ENCODE assay signal across 10 cellular contexts in the genomic region with DNA sequence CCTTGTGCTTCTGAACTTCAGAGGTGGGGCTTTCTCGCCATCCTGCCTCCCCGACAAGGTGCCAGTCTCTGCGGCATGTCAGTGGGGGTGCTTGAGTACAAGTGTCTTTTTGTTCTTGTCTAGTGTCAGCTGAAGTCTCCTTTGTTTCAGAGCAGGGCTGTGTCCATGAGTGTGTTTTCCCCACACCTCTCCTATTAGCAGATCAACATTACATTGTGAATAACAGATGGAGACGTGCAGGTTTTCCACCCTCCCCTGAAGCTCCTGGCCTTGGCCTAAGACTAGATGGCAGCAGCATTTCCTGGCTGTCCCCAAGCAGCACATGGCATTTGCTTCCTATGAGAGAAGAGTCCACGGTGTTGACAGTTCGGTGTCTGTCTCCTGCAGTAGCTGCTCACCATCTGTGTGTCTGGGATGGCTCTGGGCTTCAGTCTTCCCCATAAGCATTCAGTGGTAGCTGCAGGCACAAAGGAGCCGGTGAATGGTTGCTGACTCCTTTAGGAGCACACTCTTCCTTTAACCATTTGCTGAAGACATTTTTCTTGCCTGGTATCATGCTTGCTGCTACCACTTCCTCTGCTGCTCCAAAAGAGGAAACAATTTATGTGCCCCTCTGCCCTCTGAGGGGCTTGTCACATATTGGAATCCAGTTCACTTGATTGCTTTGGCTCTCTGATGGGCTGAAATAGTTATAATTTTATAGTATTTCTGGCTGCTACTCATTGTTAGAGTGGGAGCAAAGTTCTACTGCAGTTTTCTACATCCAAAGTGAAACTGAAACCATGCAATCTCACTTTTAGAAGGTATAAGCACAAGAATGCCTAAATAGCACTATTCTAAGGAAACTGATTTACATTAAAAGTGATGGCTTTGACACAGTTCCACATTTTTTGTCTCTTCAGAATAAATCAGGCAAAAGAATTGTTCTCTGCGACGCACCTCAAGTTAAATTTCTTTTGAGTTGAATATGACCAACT.
A peak's percentile ranks its signal among the peaks of the same experiment; 100 is the strongest.
DNase-seq lines count a peak whose midpoint lies in the region; ATAC-seq, FAIRE-seq and TF ChIP-seq lines count a peak whose summit lies in the region.
"Had no signal": no experiment of that assay in that cellular context is flagged by ENCODE, and none has a peak within 500 bp of the region (broad histone marks: within the 10 kb centered on the region; RNA-seq: fewer than 3 reads in every experiment).

No MANE protein-coding gene starts in this region.

- no peaks in the 10 kb centered on the region for H3K4me1 ChIP-seq in osteoblast (ENCODE audit: insufficient read depth, low read length)

- no peaks in the 10 kb centered on the region for H3K9me3 ChIP-seq in osteoblast (ENCODE audit: low read depth, low read length)

- DNase-seq in DMS153 treated with DMSO at 0.1 percent for 48 hours (lab: John Stamatoyannopoulos, UW; ENCODE audit: unreplicated experiment) (peak; percentile 22), LHCN-M2 (ENCODE audit: low read depth) (peak; percentile 38), osteoblast (ENCODE audit: insufficient read length, low spot score, missing footprints) (no peak), GM19239 (ENCODE audit: insufficient read length, low spot score) (no peak), HPDE6-E6E7 (ENCODE audit: extremely low spot score) (no peak), HEK293T (ENCODE audit: extremely low spot score) (no peak)
- DNase-seq in effector memory CD8-positive, alpha-beta T cell, result no peak
- DNase-seq: aorta, NCI-H187 treated with DMSO at 0.1 percent for 48 hours had no signal

- peak overlapping the region; percentile 38 to 64 for H3K4me3 Mint-ChIP-seq in effector memory CD8-positive, alpha-beta T cell

- no peaks in the 10 kb centered on the region for H3K27me3 Mint-ChIP-seq in effector memory CD8-positive, alpha-beta T cell

- H3K36me3 Mint-ChIP-seq in effector memory CD8-positive, alpha-beta T cell (ENCODE audit: insufficient read depth), result no peaks in the 10 kb centered on the region

- no peak for TF ChIP-seq CTCF in osteoblast (IDR thresholded peaks at IDR 0.05; ENCODE audit: extremely low read depth, low read depth, low read length)

- H3K4me1 Mint-ChIP-seq in effector memory CD8-positive, alpha-beta T cell (ENCODE audit: low read depth in 2 of 2), result peaks cover 0 to 4% of the 10 kb centered on the region in 2 donors

- H3K36me3 ChIP-seq in osteoblast (ENCODE audit: insufficient read depth, low read length), result no peaks in the 10 kb centered on the region

- peak overlapping the region; percentile 22 for H2AFZ ChIP-seq in osteoblast (ENCODE audit: low read length)

- H3K4me2 ChIP-seq in osteoblast (ENCODE audit: insufficient read depth, low read length), result no peak overlapping the region

- no peak overlapping the region for H3K27ac ChIP-seq in osteoblast (ENCODE audit: low read depth, low read length)

- no peak for ATAC-seq in effector memory CD8-positive, alpha-beta T cell (replicated peaks)
- ATAC-seq in GM21528 (IDR thresholded peaks at IDR 0.05; ENCODE audit: low FRiP score, unreplicated experiment), result no peak

- no peak for FAIRE-seq in GM19239 (lab: Jason Lieb, UNC)

- peak overlapping the region; percentile 3 to 9 for H3K27ac Mint-ChIP-seq in effector memory CD8-positive, alpha-beta T cell

- H4K20me1 ChIP-seq in osteoblast (ENCODE audit: insufficient read depth, low read length), result no peaks in the 10 kb centered on the region

- POLR2A ChIA-PET in HEK293T (lab: Yijun Ruan, JAX), result no interaction called here

- no peak overlapping the region for H3K4me3 ChIP-seq in osteoblast (ENCODE audit: insufficient read depth, low read length)

- no peaks in the 10 kb centered on the region for H3K27me3 ChIP-seq in osteoblast (ENCODE audit: insufficient read depth, low read length)

- CTCF ChIA-PET in HEK293T (lab: Yijun Ruan, JAX), result no interaction called here

- peaks cover 0 to 10% of the 10 kb centered on the region in 2 donors for H3K9me3 Mint-ChIP-seq in effector memory CD8-positive, alpha-beta T cell

- no peaks in the 10 kb centered on the region for H3K79me2 ChIP-seq in osteoblast (ENCODE audit: insufficient read depth, low read length)

TF ChIP-seq in HEK293T, 16 proteins besides CTCF, POLR2A, EP300 and RAD21:
- TF ChIP-seq NFRKB (IDR thresholded peaks at IDR 0.05) (no peak), ELF4 (IDR thresholded peaks at IDR 0.05) (no peak), LEF1 (IDR thresholded peaks at IDR 0.05; ENCODE audit: borderline replicate concordance) (no peak), BHLHE40 (IDR thresholded peaks at IDR 0.05; ENCODE audit: borderline replicate concordance) (no peak), HDGF (IDR thresholded peaks at IDR 0.05; ENCODE audit: borderline replicate concordance) (no peak), TARDBP (IDR thresholded peaks at IDR 0.05) (no peak), L3MBTL2 (conservative IDR thresholded peaks at IDR 0.05) (no peak), FOXA1 (IDR thresholded peaks at IDR 0.05) (no peak)
- TF ChIP-seq, protein P1, sequence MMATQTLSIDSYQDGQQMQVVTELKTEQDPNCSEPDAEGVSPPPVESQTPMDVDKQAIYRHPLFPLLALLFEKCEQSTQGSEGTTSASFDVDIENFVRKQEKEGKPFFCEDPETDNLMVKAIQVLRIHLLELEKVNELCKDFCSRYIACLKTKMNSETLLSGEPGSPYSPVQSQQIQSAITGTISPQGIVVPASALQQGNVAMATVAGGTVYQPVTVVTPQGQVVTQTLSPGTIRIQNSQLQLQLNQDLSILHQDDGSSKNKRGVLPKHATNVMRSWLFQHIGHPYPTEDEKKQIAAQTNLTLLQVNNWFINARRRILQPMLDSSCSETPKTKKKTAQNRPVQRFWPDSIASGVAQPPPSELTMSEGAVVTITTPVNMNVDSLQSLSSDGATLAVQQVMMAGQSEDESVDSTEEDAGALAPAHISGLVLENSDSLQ (IDR thresholded peaks at IDR 0.05), result no peak

Comparison
In these comparisons a context has a peak if more than half of its experiments do, and no peak if none do; other contexts are left out.
1. DNase-seq: peak in DMS153 treated with DMSO at 0.1 percent for 48 hours (single experiment) and LHCN-M2 (single experiment); none in effector memory CD8-positive, alpha-beta T cell (0 of 3), osteoblast (single experiment), GM19239 (single experiment), HPDE6-E6E7 (single experiment) and HEK293T (single experiment).